In the genomic region with DNA sequence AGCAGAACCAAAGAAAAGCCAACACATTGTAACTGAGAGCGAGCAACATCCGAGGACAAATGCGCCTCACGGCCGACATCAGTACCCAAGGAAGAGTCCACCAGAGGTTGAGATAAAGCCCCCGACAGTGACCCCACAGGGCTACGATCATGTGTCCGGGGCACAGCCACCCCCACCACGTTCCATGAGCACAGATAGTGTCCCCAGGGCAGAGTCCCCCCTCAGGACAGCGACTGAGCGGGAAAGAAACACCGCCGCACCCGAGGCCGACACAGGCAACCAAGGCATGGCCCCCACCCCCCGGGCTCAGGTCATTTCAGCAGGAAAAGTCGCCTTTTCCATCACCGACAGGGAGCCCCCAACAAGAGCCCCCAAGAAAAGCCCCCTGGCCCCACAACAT, we compare ENCODE assay signal across 8 cellular contexts. TPM values are rescaled to one million over a fixed set of nuclear protein-coding genes. Genes with fewer than 3 reads are reported as not detected.
"Had no signal": no experiment of that assay in that cellular context is flagged by ENCODE, and none has a peak within 500 bp of the region (broad histone marks: within the 10 kb centered on the region; RNA-seq: fewer than 3 reads in every experiment).

No MANE protein-coding gene starts in this region.

RNA-seq across cellular contexts. Expression of a gene that starts 5.0 kb away (rescaled TPM):
- total RNA-seq: M059J, OCI-LY7, PC-9, Right ventricle myocardium inferior, SJCRH30 had no signal

RNA-seq across cellular contexts. Expression of a gene that starts 5.3 kb away (rescaled TPM):
- total RNA-seq: M059J, OCI-LY7, PC-9, Right ventricle myocardium inferior, SJCRH30 had no signal

RNA-seq across cellular contexts. Expression of a gene that starts 16.6 kb away (rescaled TPM):
- total RNA-seq: M059J, OCI-LY7, PC-9, Right ventricle myocardium inferior, RPMI7951, SJCRH30, SK-MEL-5 had no signal

RNA-seq across cellular contexts. Expression of a gene that starts 33.9 kb away (rescaled TPM):
- total RNA-seq: M059J, OCI-LY7, PC-9, Right ventricle myocardium inferior, RPMI7951, SJCRH30, SK-MEL-5 had no signal

RNA-seq across cellular contexts. Expression of a gene that starts 51.1 kb away (rescaled TPM):
- total RNA-seq: M059J, OCI-LY7, PC-9, Right ventricle myocardium inferior, RPMI7951, SJCRH30, SK-MEL-5 had no signal
- polyA plus RNA-seq: K562 had no signal
